ENCODE assay signal across 9 cellular contexts in genomic region chr2:38653715-38654494, GRCh38. TPM values are rescaled to one million over a fixed set of nuclear protein-coding genes. Genes with fewer than 3 reads are reported as not detected.
A peak's percentile ranks its signal among the peaks of the same experiment; 100 is the strongest.
DNase-seq lines count a peak whose midpoint lies in the region; ATAC-seq and TF ChIP-seq lines count a peak whose summit lies in the region.
"Had no signal": no experiment of that assay in that cellular context is flagged by ENCODE, and none has a peak within 500 bp of the region (broad histone marks: within the 10 kb centered on the region; RNA-seq: fewer than 3 reads in every experiment).

No MANE protein-coding gene starts in this region.

- H3K36me3 Mint-ChIP-seq in type B pancreatic cell: no peaks in the 10 kb centered on the region

- peak overlapping the region; percentile 89 for H2AFZ ChIP-seq in OCI-LY3 (ENCODE audit: low read depth, low read length)

- peak overlapping the region; percentile 10 for H3K4me3 ChIP-seq in OCI-LY3 (ENCODE audit: low read length)
- H3K4me3 ChIP-seq: skin epidermis had no signal

- no peak overlapping the region for H3K4me3 Mint-ChIP-seq in type B pancreatic cell

- DNase-seq in activated naive CD4-positive, alpha-beta T cell treated with anti-CD3 and anti-CD28 coated beads, Interleukin-2, amount 50 U/mL, for 16 hours: peak; percentile 81
- peak; percentile 52 to 73 for DNase-seq in stimulated activated CD4-positive, alpha-beta T cell treated with anti-CD3 and anti-CD28 coated beads, Interleukin-12 subunit alpha, Interleukin-12 subunit beta, amount 100 ng/mL, for 24 hours (ENCODE audit: low read depth in 2 of 2)
- DNase-seq in ecto neural progenitor cell (ENCODE audit: low spot score): no peak
- no peak for DNase-seq in type B pancreatic cell (ENCODE audit: extremely low spot score, unreplicated experiment)

- H3K79me2 ChIP-seq in OCI-LY3 (ENCODE audit: low read length): no peaks in the 10 kb centered on the region

- H3K27me3 ChIP-seq in OCI-LY3 (ENCODE audit: low read depth, low read length): peaks cover 4% of the 10 kb centered on the region; the same call in 1 of the 2 replicates

- ATAC-seq in GM18858 (IDR thresholded peaks at IDR 0.05; ENCODE audit: unreplicated experiment) (peak; percentile 44), HG03439 (IDR thresholded peaks at IDR 0.05; ENCODE audit: unreplicated experiment) (no peak), GM18517 (IDR thresholded peaks at IDR 0.05; ENCODE audit: unreplicated experiment) (no peak)

- H3K27ac ChIP-seq in OCI-LY3 (ENCODE audit: low read length): peak overlapping the region; percentile 0; the same call in 1 of the 2 replicates

- H3K9ac ChIP-seq in OCI-LY3 (ENCODE audit: low read length): no peak overlapping the region

- H3K4me2 ChIP-seq in OCI-LY3 (ENCODE audit: low read length): peak overlapping the region; percentile 35

- H3K9me3 Mint-ChIP-seq in type B pancreatic cell: no peaks in the 10 kb centered on the region

- H3K27ac Mint-ChIP-seq in type B pancreatic cell: no peak overlapping the region

- H3K4me1 Mint-ChIP-seq in type B pancreatic cell (ENCODE audit: unreplicated experiment): peaks cover 6% of the 10 kb centered on the region

- no peak for TF ChIP-seq CTCF in OCI-LY3 (IDR thresholded peaks at IDR 0.05; ENCODE audit: low read depth, low read length)
- no peak for TF ChIP-seq CTCF in type B pancreatic cell (conservative IDR thresholded peaks at IDR 0.05)

- H3K27me3 Mint-ChIP-seq in type B pancreatic cell: no peaks in the 10 kb centered on the region

- H4K20me1 ChIP-seq in OCI-LY3 (ENCODE audit: insufficient read depth, low read length): no peaks in the 10 kb centered on the region

- H3K36me3 ChIP-seq in OCI-LY3 (replicated peaks; ENCODE audit: low read depth, low read length): no peaks in the 10 kb centered on the region

- no peaks in the 10 kb centered on the region for H3K9me3 ChIP-seq in OCI-LY3 (ENCODE audit: insufficient read depth, low read length)

- peaks cover 22% of the 10 kb centered on the region for H3K4me1 ChIP-seq in OCI-LY3 (ENCODE audit: low read length)

RNA-seq across cellular contexts. Expression of gene GALM, which starts 12.0 kb away (rescaled TPM):
- total RNA-seq in type B pancreatic cell (ENCODE audit: low replicate concordance): 14.0 and 16.1 TPM in 2 replicates

RNA-seq across cellular contexts. Expression of gene HNRNPLL, which starts 51.2 kb away (rescaled TPM):
- 49.4 and 72.3 TPM in 2 replicates for total RNA-seq in type B pancreatic cell (ENCODE audit: low replicate concordance)

Comparison
In these comparisons a context has a peak if more than half of its experiments do, and no peak if none do; other contexts are left out.
1. DNase-seq: peak in activated naive CD4-positive, alpha-beta T cell treated with anti-CD3 and anti-CD28 coated beads, Interleukin-2, amount 50 U/mL, for 16 hours (single experiment) and stimulated activated CD4-positive, alpha-beta T cell treated with anti-CD3 and anti-CD28 coated beads, Interleukin-12 subunit alpha, Interleukin-12 subunit beta, amount 100 ng/mL, for 24 hours (2 of 2); none in ecto neural progenitor cell (single experiment) and type B pancreatic cell (single experiment).